ENCODE assay signal across 1 cellular context in genomic region chr22:20084547-20085413, GRCh38.
TF ChIP-seq lines count a peak whose summit lies in the region.

No MANE protein-coding gene starts in this region.

TF ChIP-seq in HEK293, 187 proteins besides CTCF, POLR2A, EP300 and RAD21 (continued from another document):
- TF ChIP-seq BCL11A (tag by site-specific recombination; IDR thresholded peaks at IDR 0.05; ENCODE audit: low read depth) (no peak), ZBTB10 (tag by site-specific recombination; IDR thresholded peaks at IDR 0.05) (0 out of 2 replicates have a peak, but pooled peaks have one; percentile 33), ZBTB26 (tag by site-specific recombination; optimal IDR thresholded peaks at IDR 0.05) (peak; percentile 20), SCRT2 (tag by site-specific recombination; IDR thresholded peaks at IDR 0.05) (peak; percentile 72), SP7 (tag by site-specific recombination; IDR thresholded peaks at IDR 0.05) (peak; percentile 31; the same call in 1 of the 2 replicates), PATZ1 (tag by site-specific recombination; IDR thresholded peaks at IDR 0.05) (peak; percentile 48), ZNF488 (tag by site-specific recombination; IDR thresholded peaks at IDR 0.05) (no peak), MEIS1 (CRISPR knock-in tag; IDR thresholded peaks at IDR 0.05; ENCODE audit: borderline replicate concordance) (no peak), ZNF768 (tag by site-specific recombination; IDR thresholded peaks at IDR 0.05) (no peak), ZNF692 (tag by site-specific recombination; IDR thresholded peaks at IDR 0.05) (peak; percentile 96)
